1 cellular context compared by ENCODE assay signal in genomic region chr1:154860154-154860870, GRCh38.
A peak's percentile ranks its signal among the peaks of the same experiment; 100 is the strongest.
TF ChIP-seq lines count a peak whose summit lies in the region.

No MANE protein-coding gene starts in this region.

TF ChIP-seq in K562, 482 proteins besides CTCF, POLR2A, EP300 and RAD21 (continued from another document and continues in another):
- 0 out of 2 replicates have a peak, but pooled peaks have one; percentile 32 for TF ChIP-seq ZNF449 (CRISPR knock-in tag; IDR thresholded peaks at IDR 0.05)
- 0 out of 2 replicates have a peak, but pooled peaks have one; percentile 18 for TF ChIP-seq MECOM (CRISPR knock-in tag; IDR thresholded peaks at IDR 0.05)
- 0 out of 2 replicates have a peak, but pooled peaks have one; percentile 20 for TF ChIP-seq ZNF311 (CRISPR knock-in tag; IDR thresholded peaks at IDR 0.05)
- TF ChIP-seq NFE2 (IDR thresholded peaks at IDR 0.05; ENCODE audit: low read depth) = peak; percentile 93
- peak; percentile 65 for TF ChIP-seq ZFX (CRISPR knock-in tag; IDR thresholded peaks at IDR 0.05)
- 0 out of 2 replicates have a peak, but pooled peaks have one; percentile 57 for TF ChIP-seq CLOCK (CRISPR knock-in tag; IDR thresholded peaks at IDR 0.05; ENCODE audit: borderline replicate concordance)
- TF ChIP-seq ZNF592 (IDR thresholded peaks at IDR 0.05) = peak; percentile 71; the same call in 1 of the 2 replicates
- no peak for TF ChIP-seq ZNF12 (CRISPR knock-in tag; IDR thresholded peaks at IDR 0.05)
- peak; percentile 88 for TF ChIP-seq MGA (IDR thresholded peaks at IDR 0.05)
- no peak for TF ChIP-seq E2F6 (IDR thresholded peaks at IDR 0.05; ENCODE audit: borderline replicate concordance in 1 of 2, extremely low read depth in 1 of 2, insufficient read depth in 1 of 2, insufficient read length in 1 of 2, low read depth in 1 of 2, low read length in 1 of 2, poor library complexity in 1 of 2, severe bottlenecking in 1 of 2)
- peak in 1 of 2 experiments; percentile 74; a peak in 2 of 4 replicates for TF ChIP-seq ZNF639 (CRISPR knock-in tag; conservative IDR thresholded peaks at IDR 0.05 in 1 of 2, IDR thresholded peaks at IDR 0.05 in 1 of 2)
- peak; percentile 24; the same call in 1 of the 2 replicates for TF ChIP-seq SIN3B (IDR thresholded peaks at IDR 0.05; ENCODE audit: low read depth)
- TF ChIP-seq DMBX1 (CRISPR knock-in tag; IDR thresholded peaks at IDR 0.05; ENCODE audit: borderline replicate concordance) = peak; percentile 19; the same call in 1 of the 2 replicates
- TF ChIP-seq ARID1B (IDR thresholded peaks at IDR 0.05) = peak; percentile 29; the same call in 1 of the 2 replicates
- TF ChIP-seq RBM39 (optimal IDR thresholded peaks at IDR 0.05; ENCODE audit: low read depth, low read length) = no peak
- no peak for TF ChIP-seq HMG20A (CRISPR knock-in tag; conservative IDR thresholded peaks at IDR 0.05)
- 0 out of 2 replicates have a peak, but pooled peaks have one; percentile 16 for TF ChIP-seq MTA3 (IDR thresholded peaks at IDR 0.05; ENCODE audit: borderline replicate concordance)
- TF ChIP-seq NR4A1 (CRISPR knock-in tag; IDR thresholded peaks at IDR 0.05) = no peak
- TF ChIP-seq NR4A1 (tag; IDR thresholded peaks at IDR 0.05) = peak; percentile 27; the same call in 1 of the 2 replicates
- peak; percentile 59 for TF ChIP-seq RBBP5 (IDR thresholded peaks at IDR 0.05; ENCODE audit: borderline replicate concordance, insufficient read depth, low read length, poor library complexity, severe bottlenecking)
- no peak for TF ChIP-seq FOSL1 (tag; conservative IDR thresholded peaks at IDR 0.05)
- TF ChIP-seq ZNF589 (CRISPR knock-in tag; IDR thresholded peaks at IDR 0.05; ENCODE audit: low read depth) = 0 out of 2 replicates have a peak, but pooled peaks have one; percentile 70
